Comparison of ENCODE assay signal across 1 cellular context in the genomic region with DNA sequence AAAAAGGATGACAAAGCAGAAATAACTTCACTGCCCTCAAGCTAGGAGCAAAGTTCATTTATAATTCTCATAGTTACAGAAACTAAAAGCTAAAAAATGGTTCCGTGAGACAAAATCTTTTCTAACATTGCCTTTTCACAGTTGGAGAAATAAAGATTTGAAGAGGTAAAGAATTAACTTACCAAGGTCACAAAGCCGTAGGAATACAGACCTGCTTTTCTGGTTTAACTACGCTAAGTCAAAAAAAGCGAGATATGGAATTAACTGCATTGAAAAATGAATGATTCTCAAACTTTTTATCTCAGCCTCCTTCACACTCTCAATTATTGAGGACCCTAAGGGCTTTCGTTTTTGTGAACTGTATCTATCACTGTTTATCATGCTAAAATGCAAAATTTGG.
TF ChIP-seq lines count a peak whose summit lies in the region.

No MANE protein-coding gene starts in this region.

TF ChIP-seq in neural cell, 6 proteins besides CTCF, POLR2A, EP300 and RAD21:
- TF ChIP-seq, protein P1, sequence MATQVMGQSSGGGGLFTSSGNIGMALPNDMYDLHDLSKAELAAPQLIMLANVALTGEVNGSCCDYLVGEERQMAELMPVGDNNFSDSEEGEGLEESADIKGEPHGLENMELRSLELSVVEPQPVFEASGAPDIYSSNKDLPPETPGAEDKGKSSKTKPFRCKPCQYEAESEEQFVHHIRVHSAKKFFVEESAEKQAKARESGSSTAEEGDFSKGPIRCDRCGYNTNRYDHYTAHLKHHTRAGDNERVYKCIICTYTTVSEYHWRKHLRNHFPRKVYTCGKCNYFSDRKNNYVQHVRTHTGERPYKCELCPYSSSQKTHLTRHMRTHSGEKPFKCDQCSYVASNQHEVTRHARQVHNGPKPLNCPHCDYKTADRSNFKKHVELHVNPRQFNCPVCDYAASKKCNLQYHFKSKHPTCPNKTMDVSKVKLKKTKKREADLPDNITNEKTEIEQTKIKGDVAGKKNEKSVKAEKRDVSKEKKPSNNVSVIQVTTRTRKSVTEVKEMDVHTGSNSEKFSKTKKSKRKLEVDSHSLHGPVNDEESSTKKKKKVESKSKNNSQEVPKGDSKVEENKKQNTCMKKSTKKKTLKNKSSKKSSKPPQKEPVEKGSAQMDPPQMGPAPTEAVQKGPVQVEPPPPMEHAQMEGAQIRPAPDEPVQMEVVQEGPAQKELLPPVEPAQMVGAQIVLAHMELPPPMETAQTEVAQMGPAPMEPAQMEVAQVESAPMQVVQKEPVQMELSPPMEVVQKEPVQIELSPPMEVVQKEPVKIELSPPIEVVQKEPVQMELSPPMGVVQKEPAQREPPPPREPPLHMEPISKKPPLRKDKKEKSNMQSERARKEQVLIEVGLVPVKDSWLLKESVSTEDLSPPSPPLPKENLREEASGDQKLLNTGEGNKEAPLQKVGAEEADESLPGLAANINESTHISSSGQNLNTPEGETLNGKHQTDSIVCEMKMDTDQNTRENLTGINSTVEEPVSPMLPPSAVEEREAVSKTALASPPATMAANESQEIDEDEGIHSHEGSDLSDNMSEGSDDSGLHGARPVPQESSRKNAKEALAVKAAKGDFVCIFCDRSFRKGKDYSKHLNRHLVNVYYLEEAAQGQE (IDR thresholded peaks at IDR 0.05; ENCODE audit: borderline replicate concordance), result no peak
- TF ChIP-seq MXI1 (conservative IDR thresholded peaks at IDR 0.05; ENCODE audit: poor library complexity, severe bottlenecking), result no peak
- no peak for TF ChIP-seq EZH2 (IDR thresholded peaks at IDR 0.05; ENCODE audit: borderline replicate concordance, insufficient read depth, low read length, poor library complexity, severe bottlenecking)
- TF ChIP-seq TAF1 (IDR thresholded peaks at IDR 0.05; ENCODE audit: low read depth), result no peak
